ENCODE assay signal across 9 cellular contexts in genomic region chr3:192802957-192803899, GRCh38.
DNase-seq lines count a peak whose midpoint lies in the region; ATAC-seq and TF ChIP-seq lines count a peak whose summit lies in the region.
"Had no signal": no experiment of that assay in that cellular context is flagged by ENCODE, and none has a peak within 500 bp of the region (broad histone marks: within the 10 kb centered on the region; RNA-seq: fewer than 3 reads in every experiment).

No MANE protein-coding gene starts in this region.

- peak; percentile 64 for TF ChIP-seq RAD21 in neural cell (conservative IDR thresholded peaks at IDR 0.05)

- no peaks in the 10 kb centered on the region for H3K36me3 ChIP-seq in neural cell (ENCODE audit: insufficient read depth, low read length)

- H3K79me2 ChIP-seq in neural cell (replicated peaks; ENCODE audit: insufficient read depth, low read length) = no peaks in the 10 kb centered on the region

- no peaks in the 10 kb centered on the region for H3K9me2 ChIP-seq in neural cell (ENCODE audit: insufficient read depth, low read length)

- in situ Hi-C loops in KBM-7 (cut with MboI; ENCODE audit: low pct_unique_long_range_greater_than_20kb, low sequenced_read_pairs) = loop anchor here (25.0 kb wide), 2 partner anchors 234 to 784 kb away; partner anchors contain the start of gene OPA1

- H4K20me1 ChIP-seq in neural cell (ENCODE audit: insufficient read depth) = no peaks in the 10 kb centered on the region

- ATAC-seq in GM18867 (IDR thresholded peaks at IDR 0.05; ENCODE audit: unreplicated experiment) = peak; percentile 66

- no peaks in the 10 kb centered on the region for H3K27me3 ChIP-seq in neural cell (ENCODE audit: insufficient read depth, low read depth, low read length)

- no peak overlapping the region for H3K27ac ChIP-seq in neural cell (ENCODE audit: low read length)

- no peak for DNase-seq in AG09319 (ENCODE audit: extremely low read depth, low read depth)
- peak; percentile 49 for DNase-seq in KBM-7
- peak; percentile 49 for DNase-seq in OCI-M1 (lab: John Stamatoyannopoulos, UW)
- DNase-seq in epithelial cell of proximal tubule (ENCODE audit: low read depth) = peak; percentile 16
- DNase-seq in activated CD4-positive, alpha-beta T cell treated with anti-CD3 and anti-CD28 coated beads, Interleukin-2, amount 50 U/mL, for 1 hour = no peak
- no peak for DNase-seq in NK-92 treated with Interleukin-12 subunit alpha and Interleukin-12 subunit beta, amount 100 ng/mL, for 24 hours (lab: John Stamatoyannopoulos, UW)
- DNase-seq: stimulated activated naive B cell treated with anti-CD40 and anti-IgM and Interleukin-4, amounts not matched to agents 10 μg/mL and 1 μg/mL and 100 μg/mL, for 72 hours had no signal

- no peak for TF ChIP-seq EP300 in neural cell (conservative IDR thresholded peaks at IDR 0.05; ENCODE audit: poor library complexity, severe bottlenecking)

- no peak overlapping the region for H2AFZ ChIP-seq in neural cell (ENCODE audit: low read depth, low read length)

- no peak overlapping the region for H3K4me2 ChIP-seq in neural cell (ENCODE audit: low read length)

- no peaks in the 10 kb centered on the region for H3F3A ChIP-seq in neural cell (ENCODE audit: insufficient read depth, low read length, poor library complexity, severe bottlenecking)

- no peak overlapping the region for H3K9ac ChIP-seq in neural cell (ENCODE audit: low read length)

- TF ChIP-seq CTCF in AG09319 (IDR thresholded peaks at IDR 0.05; ENCODE audit: low read depth, low read length) (peak; percentile 58), epithelial cell of proximal tubule (conservative IDR thresholded peaks at IDR 0.05; ENCODE audit: low read depth, low read length) (peak; percentile 73), neural cell (IDR thresholded peaks at IDR 0.05; ENCODE audit: poor library complexity, severe bottlenecking) (peak; percentile 69)

- no peak overlapping the region for H3K4me3 ChIP-seq in epithelial cell of proximal tubule (ENCODE audit: low read depth, low read length)
- H3K4me3 ChIP-seq in neural cell (ENCODE audit: low read length) = no peak overlapping the region

- H3K9me3 ChIP-seq in neural cell (ENCODE audit: low read length) = no peaks in the 10 kb centered on the region

TF ChIP-seq in neural cell, 6 proteins besides CTCF, POLR2A, EP300 and RAD21:
- TF ChIP-seq REST (IDR thresholded peaks at IDR 0.05; ENCODE audit: borderline replicate concordance) = no peak
- no peak for TF ChIP-seq EZH2 (IDR thresholded peaks at IDR 0.05; ENCODE audit: borderline replicate concordance, insufficient read depth, low read length, poor library complexity, severe bottlenecking)
- peak; percentile 77 for TF ChIP-seq SMC3 (conservative IDR thresholded peaks at IDR 0.05; ENCODE audit: poor library complexity)

Comparison
In these comparisons a context has a peak if more than half of its experiments do, and no peak if none do; other contexts are left out.
1. DNase-seq: peak in KBM-7 (single experiment), OCI-M1 (single experiment) and epithelial cell of proximal tubule (single experiment); none in AG09319 (single experiment), activated CD4-positive, alpha-beta T cell treated with anti-CD3 and anti-CD28 coated beads, Interleukin-2, amount 50 U/mL, for 1 hour (single experiment) and NK-92 treated with Interleukin-12 subunit alpha and Interleukin-12 subunit beta, amount 100 ng/mL, for 24 hours (single experiment).
2. Peak in every context shown above with its lines, with median percentiles within 50 percentile points of each other: CTCF ChIP-seq.